In the genomic region with DNA sequence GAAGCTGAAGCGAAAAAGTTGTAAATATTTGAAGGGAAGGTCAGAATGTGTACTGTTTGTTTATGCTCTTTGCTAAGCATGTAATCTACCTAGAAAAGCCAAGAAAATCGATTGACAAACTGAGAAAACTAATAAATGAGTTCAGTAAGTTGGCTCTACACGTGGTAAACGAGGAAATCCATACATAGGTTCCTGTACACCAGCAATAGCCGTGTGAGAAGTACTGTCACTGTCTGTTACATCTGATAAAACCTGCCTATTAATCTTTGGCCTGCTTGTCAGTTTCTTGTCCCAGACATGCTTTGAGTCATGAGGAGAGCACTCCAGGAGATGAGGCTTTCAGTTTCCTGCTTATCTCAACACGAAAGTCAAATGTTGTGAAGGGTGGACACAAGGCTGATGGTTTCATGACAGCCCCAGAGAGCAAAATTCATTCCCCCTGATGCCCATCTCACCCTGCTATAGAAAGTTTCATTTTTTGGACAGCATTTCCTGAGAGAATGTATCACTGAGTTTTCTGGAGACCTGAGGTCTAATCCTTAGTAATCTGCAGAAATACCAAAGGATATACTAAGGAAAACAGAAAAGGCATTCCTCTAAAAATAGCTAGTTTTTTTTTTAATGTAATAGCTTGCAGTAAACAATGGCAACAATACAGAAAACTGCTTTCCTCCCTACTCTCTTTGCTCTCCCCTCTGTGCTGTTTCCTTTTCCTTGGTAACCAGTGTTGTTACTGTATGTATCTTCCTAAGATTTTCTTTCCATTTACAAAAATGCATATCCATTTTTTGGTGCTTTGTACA, we compare ENCODE assay signal across 11 cellular contexts. TPM values are rescaled to one million over a fixed set of nuclear protein-coding genes. Genes with fewer than 3 reads are reported as not detected.
DNase-seq lines count a peak whose midpoint lies in the region; ATAC-seq and TF ChIP-seq lines count a peak whose summit lies in the region.
"Had no signal": no experiment of that assay in that cellular context is flagged by ENCODE, and none has a peak within 500 bp of the region (broad histone marks: within the 10 kb centered on the region; RNA-seq: fewer than 3 reads in every experiment).

No MANE protein-coding gene starts in this region.

- intact Hi-C loops in adrenal gland (cut with DNase I) = no loop called here

- H3K4me3 ChIP-seq in fibroblast of mammary gland (ENCODE audit: control insufficient read depth, low read depth, low read length) (no peak overlapping the region), adrenal gland (no peak overlapping the region)
- H3K4me3 ChIP-seq: stomach had no signal

- no peak for TF ChIP-seq CTCF in fibroblast of mammary gland (conservative IDR thresholded peaks at IDR 0.05; ENCODE audit: control insufficient read depth, insufficient read depth, low read depth, low read length)
- no peak for TF ChIP-seq CTCF in adrenal gland (IDR thresholded peaks at IDR 0.05)

- TF ChIP-seq POLR2A in adrenal gland (IDR thresholded peaks at IDR 0.05) = no peak

- no peaks in the 10 kb centered on the region for H3K9me3 ChIP-seq in adrenal gland (replicated peaks in 1 of 3)
- H3K9me3 ChIP-seq: stomach had no signal

- no peaks in the 10 kb centered on the region for H3K36me3 ChIP-seq in adrenal gland (replicated peaks in 1 of 2)
- H3K36me3 ChIP-seq: stomach had no signal

- 42 to 51% (median 44%) methylated on average over 6 of the region's 6 CpGs for WGBS in adrenal gland, 4 donors

- peak; percentile 63 for ATAC-seq in GM21526 (IDR thresholded peaks at IDR 0.05; ENCODE audit: low FRiP score, unreplicated experiment)

- H3K27me3 ChIP-seq in adrenal gland = no peaks in the 10 kb centered on the region
- H3K27me3 ChIP-seq: stomach had no signal

- peak; percentile 17 for DNase-seq in AG08395 (ENCODE audit: low spot score)
- DNase-seq in HuH-7 (ENCODE audit: low spot score) = peak; percentile 20
- peak; percentile 36 for DNase-seq in fibroblast of mammary gland (ENCODE audit: low read depth)
- no peak for DNase-seq in activated T-cell treated with anti-CD3 and anti-CD28 coated beads, Interleukin-2, amount 50 U/mL, for 48 hours
- DNase-seq in NCI-H69 (lab: John Stamatoyannopoulos, UW) = no peak
- DNase-seq in NCI-H524 (lab: John Stamatoyannopoulos, UW) = no peak
- no peak for DNase-seq in adrenal gland
- DNase-seq: activated naive CD8-positive, alpha-beta T cell treated with anti-CD3 and anti-CD28 coated beads, Interleukin-2, amount 10 ng/mL, durations not matched to agents 7 days and 5 days; CD4-positive, CD25-positive, alpha-beta regulatory T cell; stomach had no signal

- H3K4me1 ChIP-seq in adrenal gland (replicated peaks in 1 of 2) = peaks cover 11 to 20% of the 10 kb centered on the region in 2 donors

- peak overlapping the region in 2 of 5 donors; percentile 6 to 30 for H3K27ac ChIP-seq in adrenal gland

RNA-seq across cellular contexts. Expression of a gene that starts 18.8 kb away (rescaled TPM):
- total RNA-seq in adrenal gland = 10 to 100 TPM; 21.2 to 45.3 (median 31.5) TPM
- 10 to 100 TPM in 1 of 3 donors, 1 to 10 TPM in 2; 4.4 to 22.3 (median 4.4) TPM for polyA plus RNA-seq in adrenal gland

Comparison
In these comparisons a context has a peak if more than half of its experiments do, and no peak if none do; other contexts are left out.
1. DNase-seq: peak in AG08395 (single experiment), HuH-7 (single experiment) and fibroblast of mammary gland (single experiment); none in activated T-cell treated with anti-CD3 and anti-CD28 coated beads, Interleukin-2, amount 50 U/mL, for 48 hours (0 of 2), NCI-H69 (single experiment), NCI-H524 (0 of 2) and adrenal gland (0 of 7).